1 cellular context compared by ENCODE assay signal in the genomic region with DNA sequence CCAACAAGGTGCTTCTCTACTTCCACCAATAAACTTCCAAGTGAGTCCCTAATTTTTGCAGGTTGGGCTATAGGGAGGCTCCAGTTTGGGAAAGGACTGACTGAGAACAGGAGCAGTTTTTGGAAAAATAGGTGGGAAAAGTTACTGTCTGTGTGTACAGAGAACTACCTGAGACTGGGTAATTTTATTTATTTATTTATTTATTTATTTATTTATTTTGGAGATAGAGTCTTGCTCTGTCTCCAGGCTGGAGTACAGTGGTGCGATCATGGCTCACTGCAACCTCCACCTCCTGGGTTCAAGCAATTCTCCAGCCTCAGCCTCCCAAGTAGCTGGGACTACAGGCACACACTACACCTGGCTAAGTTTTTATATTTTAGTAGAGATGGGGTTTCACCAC. TPM values are rescaled to one million over a fixed set of nuclear protein-coding genes. Genes with fewer than 3 reads are reported as not detected.
"Had no signal": no experiment of that assay in that cellular context is flagged by ENCODE, and none has a peak within 500 bp of the region (broad histone marks: within the 10 kb centered on the region; RNA-seq: fewer than 3 reads in every experiment).

No MANE protein-coding gene starts in this region.

RNA-seq across cellular contexts. Expression of a gene that starts 11.2 kb away (rescaled TPM):
- total RNA-seq: epithelial cell of proximal tubule had no signal
